ENCODE assay signal across 1 cellular context in genomic region chr11:11155962-11156815, GRCh38.
TF ChIP-seq lines count a peak whose summit lies in the region.

No MANE protein-coding gene starts in this region.

TF ChIP-seq in GM23338, 12 proteins besides CTCF, POLR2A, EP300 and RAD21 (continued from another document):
- no peak; the same call in 1 of the 2 replicates for TF ChIP-seq ZNF462 (CRISPR knock-in tag; IDR thresholded peaks at IDR 0.05)
- TF ChIP-seq POLR2AphosphoS5 (IDR thresholded peaks at IDR 0.05; ENCODE audit: low read depth) = no peak
- TF ChIP-seq ZNF114 (CRISPR knock-in tag; IDR thresholded peaks at IDR 0.05) = no peak
- no peak for TF ChIP-seq ETS1 (IDR thresholded peaks at IDR 0.05)
- no peak for TF ChIP-seq REST (IDR thresholded peaks at IDR 0.05; ENCODE audit: unreplicated experiment)
